Comparison of ENCODE assay signal across 8 cellular contexts in the genomic region with DNA sequence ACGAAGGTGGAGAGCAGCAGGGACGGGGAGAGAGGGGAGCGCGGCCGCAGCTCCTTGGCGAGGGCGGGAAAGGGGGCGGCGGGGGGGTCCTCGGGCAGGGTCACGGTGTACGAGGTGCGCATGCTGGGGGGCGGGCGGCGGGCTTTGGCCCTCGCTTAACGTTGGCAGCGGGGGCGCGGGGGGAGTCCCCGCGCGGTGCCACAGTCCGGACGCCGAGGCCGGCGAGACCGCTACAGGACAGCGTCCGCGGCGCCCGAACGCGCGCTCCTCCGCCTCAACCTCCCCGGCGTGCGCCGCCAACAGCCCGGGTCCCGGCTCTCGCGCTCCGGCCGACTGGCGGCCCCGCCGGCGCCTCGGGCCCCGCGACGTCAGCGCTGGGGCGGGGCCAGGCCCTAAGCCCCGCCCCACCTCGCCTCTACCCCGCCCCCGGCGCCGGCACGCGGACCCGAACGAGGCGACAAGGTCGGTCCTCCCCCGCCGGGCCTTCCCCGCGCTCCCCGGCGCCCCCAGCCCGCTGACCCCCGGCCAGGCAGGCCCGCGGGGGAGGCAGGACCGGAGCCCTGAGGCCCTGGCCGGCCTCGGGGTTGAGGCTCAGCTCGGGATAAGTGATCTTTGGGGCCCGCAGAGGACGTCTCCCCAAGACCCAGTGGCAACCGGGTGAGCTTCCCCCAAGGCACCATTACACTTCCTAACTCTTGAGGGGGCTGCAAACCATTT. TPM values are rescaled to one million over a fixed set of nuclear protein-coding genes. Genes with fewer than 3 reads are reported as not detected.
DNase-seq lines count a peak whose midpoint lies in the region; TF ChIP-seq lines count a peak whose summit lies in the region.

No MANE protein-coding gene starts in this region.

- no peak overlapping the region for H3K27ac ChIP-seq in thymus (ENCODE audit: low read depth)

- H3K9me3 Mint-ChIP-seq in neural crest cell = no peaks in the 10 kb centered on the region

- no peak for TF ChIP-seq CTCF in foreskin fibroblast (IDR thresholded peaks at IDR 0.05; ENCODE audit: low read depth, low read length)
- TF ChIP-seq CTCF in neural crest cell (conservative IDR thresholded peaks at IDR 0.05) = no peak

- H3K36me3 Mint-ChIP-seq in neural crest cell (ENCODE audit: low read depth) = no peaks in the 10 kb centered on the region

- H3K27me3 Mint-ChIP-seq in neural crest cell (ENCODE audit: low read depth) = peaks cover 46% of the 10 kb centered on the region

- H3K9me3 ChIP-seq in thymus (ENCODE audit: control insufficient read depth) = no peaks in the 10 kb centered on the region

- H3K27me3 ChIP-seq in thymus (ENCODE audit: control insufficient read depth, insufficient read depth) = peaks cover 39% of the 10 kb centered on the region

- DNase-seq in NCI-H1105 treated with DMSO at 0.1 percent for 48 hours (lab: John Stamatoyannopoulos, UW) (peak; percentile 23), NCI-H1105 (lab: John Stamatoyannopoulos, UW) (no peak), NOMO-1 treated with DMSO at 0.1 percent for 48 hours (lab: John Stamatoyannopoulos, UW; ENCODE audit: unreplicated experiment) (peak; percentile 25), foreskin fibroblast (peak in 1 of 2 donors; percentile 60), neural crest cell (ENCODE audit: low read depth, low spot score) (peak; percentile 51), HT-29 (ENCODE audit: low spot score) (no peak)
- peak; percentile 33 for DNase-seq in activated T-helper 9 cell treated with anti-CD3 and anti-CD28 coated beads, Interleukin-2, amount 50 U/mL, for 16 hours (ENCODE audit: low read depth)

- peaks cover 28% of the 10 kb centered on the region for H3K4me1 Mint-ChIP-seq in neural crest cell

- H3K4me3 ChIP-seq in foreskin fibroblast (ENCODE audit: low read depth in 1 of 2, low read length in 2 of 2) = peak overlapping the region; percentile 27 to 37
- peak overlapping the region; percentile 44 for H3K4me3 ChIP-seq in thymus (ENCODE audit: low read length)

- H3K27ac Mint-ChIP-seq in neural crest cell (ENCODE audit: unreplicated experiment) = no peak overlapping the region

- H3K4me1 ChIP-seq in thymus (ENCODE audit: control insufficient read depth, insufficient read depth, low read length) = no peaks in the 10 kb centered on the region

- no peaks in the 10 kb centered on the region for H3K36me3 ChIP-seq in thymus (ENCODE audit: control insufficient read depth, insufficient read depth)

- peak overlapping the region; percentile 87 for H3K4me3 Mint-ChIP-seq in neural crest cell

- 3% methylated on average over 87 of the region's 88 CpGs for WGBS in thymus

RNA-seq across cellular contexts. Expression of a gene that starts 17.5 kb away (rescaled TPM):
- total RNA-seq in neural crest cell = 3.4 and 3.7 TPM in 2 replicates
- 1.2 TPM for polyA plus RNA-seq in thymus
- total RNA-seq in HT-29 (2014; rRNA removed; shearing (Covaris generic)) = 2.2 and 4.4 TPM in 2 replicates

RNA-seq across cellular contexts. Expression of a gene that starts 17.5 kb away (rescaled TPM):
- total RNA-seq in neural crest cell = not detected in 2 replicates
- 0.05 TPM for polyA plus RNA-seq in thymus
- not detected in 2 replicates for total RNA-seq in HT-29 (2014; rRNA removed; shearing (Covaris generic))

RNA-seq across cellular contexts. Expression of a gene that starts 23.3 kb away (rescaled TPM):
- total RNA-seq in neural crest cell = 1.9 and 2.1 TPM in 2 replicates
- 8.6 TPM for polyA plus RNA-seq in thymus
- 0.47 and 0.56 TPM in 2 replicates for total RNA-seq in HT-29 (2014; rRNA removed; shearing (Covaris generic))

RNA-seq across cellular contexts. Expression of a gene that starts 29.7 kb away (rescaled TPM):
- 47.9 and 51.8 TPM in 2 replicates for total RNA-seq in neural crest cell
- polyA plus RNA-seq in thymus = 9.0 TPM
- total RNA-seq in HT-29 (2014; rRNA removed; shearing (Covaris generic)) = 13.3 and 14.8 TPM in 2 replicates

RNA-seq across cellular contexts. Expression of a gene that starts 47.1 kb away (rescaled TPM):
- 61.6 and 66.7 TPM in 2 replicates for total RNA-seq in neural crest cell
- 54.4 TPM for polyA plus RNA-seq in thymus
- total RNA-seq in HT-29 (2014; rRNA removed; shearing (Covaris generic)) = 6.4 and 9.9 TPM in 2 replicates

Comparison
In these comparisons a context has a peak if more than half of its experiments do, and no peak if none do; other contexts are left out.
1. DNase-seq: peak in NCI-H1105 treated with DMSO at 0.1 percent for 48 hours (single experiment), NOMO-1 treated with DMSO at 0.1 percent for 48 hours (single experiment), activated T-helper 9 cell treated with anti-CD3 and anti-CD28 coated beads, Interleukin-2, amount 50 U/mL, for 16 hours (single experiment) and neural crest cell (single experiment); none in NCI-H1105 (single experiment) and HT-29 (single experiment).